8 cellular contexts compared by ENCODE assay signal in genomic region chr3:49839193-49839809, GRCh38. TPM values are rescaled to one million over a fixed set of nuclear protein-coding genes. Genes with fewer than 3 reads are reported as not detected.
A peak's percentile ranks its signal among the peaks of the same experiment; 100 is the strongest.
DNase-seq lines count a peak whose midpoint lies in the region; ATAC-seq and TF ChIP-seq lines count a peak whose summit lies in the region.

No MANE protein-coding gene starts in this region.

- no peaks in the 10 kb centered on the region for H3K4me1 ChIP-seq in CD8-positive, alpha-beta memory T cell (ENCODE audit: insufficient read depth, low read length)
- H3K4me1 ChIP-seq in Panc1 (ENCODE audit: control insufficient read depth, insufficient read depth, low read length), result no peaks in the 10 kb centered on the region

- H3K4me3 ChIP-seq in CD8-positive, alpha-beta memory T cell (ENCODE audit: low read length), result no peak overlapping the region
- no peak overlapping the region for H3K4me3 ChIP-seq in Panc1 (ENCODE audit: low read depth in 2 of 2, low read length in 2 of 2)

- H3K27me3 Mint-ChIP-seq in CD8-positive, alpha-beta memory T cell, result peaks cover 0 to 2% of the 10 kb centered on the region in 2 donors
- H3K27me3 Mint-ChIP-seq in natural killer cell (ENCODE audit: low read depth in 2 of 2), result no peaks in the 10 kb centered on the region

- peak; percentile 67 to 88 (median 72) for DNase-seq in CD8-positive, alpha-beta memory T cell
- DNase-seq in HS-5 (ENCODE audit: low read depth) (peak; percentile 28), Panc1 (ENCODE audit: low read depth, low spot score) (peak; percentile 47), activated T-cell treated with anti-CD3 and anti-CD28 coated beads for 48 hours (ENCODE audit: low read depth) (peak; percentile 66), natural killer cell (peak; percentile 72)
- peak; percentile 66 to 83 for DNase-seq in stimulated activated effector memory CD8-positive, alpha-beta T cell treated with anti-CD3 and anti-CD28 coated beads, Interleukin-12 subunit alpha, Interleukin-12 subunit beta, amount 100 ng/mL, for 72 hours (ENCODE audit: low spot score in 2 of 2)

- no peaks in the 10 kb centered on the region for H3K9me3 ChIP-seq in CD8-positive, alpha-beta memory T cell (ENCODE audit: low read length)
- no peaks in the 10 kb centered on the region for H3K9me3 ChIP-seq in Panc1 (ENCODE audit: control insufficient read depth, insufficient read depth, low read depth, low read length)

- POLR2A ChIA-PET in CD8-positive, alpha-beta memory T cell (lab: Charles Lee), result interaction anchor here (0.9 to 2.0 kb wide), 2 partner anchors 33 to 36 kb away, joined by 4 to 41 read pairs; partner anchors contain the start of gene INKA1
- POLR2A ChIA-PET in Panc1 (lab: Charles Lee), result no interaction called here

- no peak overlapping the region for H3K4me3 Mint-ChIP-seq in CD8-positive, alpha-beta memory T cell
- no peak overlapping the region for H3K4me3 Mint-ChIP-seq in natural killer cell
- H3K4me3 Mint-ChIP-seq in stimulated activated effector memory CD8-positive, alpha-beta T cell treated with anti-CD3 and anti-CD28 coated beads, Interleukin-12 subunit alpha, Interleukin-12 subunit beta, amount 100 ng/mL, for 72 hours, result no peak overlapping the region

- no peaks in the 10 kb centered on the region for H3K36me3 ChIP-seq in CD8-positive, alpha-beta memory T cell (ENCODE audit: insufficient read depth, low read length)
- no peaks in the 10 kb centered on the region for H3K36me3 ChIP-seq in Panc1 (ENCODE audit: control insufficient read depth, insufficient read depth, low read length)

- no peaks in the 10 kb centered on the region for H3K36me3 Mint-ChIP-seq in CD8-positive, alpha-beta memory T cell
- H3K36me3 Mint-ChIP-seq in natural killer cell, result no peaks in the 10 kb centered on the region
- peaks cover 26% of the 10 kb centered on the region for H3K36me3 Mint-ChIP-seq in stimulated activated effector memory CD8-positive, alpha-beta T cell treated with anti-CD3 and anti-CD28 coated beads, Interleukin-12 subunit alpha, Interleukin-12 subunit beta, amount 100 ng/mL, for 72 hours

- H3K27me3 ChIP-seq in CD8-positive, alpha-beta memory T cell (ENCODE audit: insufficient read depth, low read length, poor library complexity, severe bottlenecking), result no peaks in the 10 kb centered on the region
- no peaks in the 10 kb centered on the region for H3K27me3 ChIP-seq in Panc1 (ENCODE audit: control insufficient read depth, insufficient read depth, low read length)

- H3K27ac ChIP-seq in CD8-positive, alpha-beta memory T cell (ENCODE audit: low read depth, low read length), result no peak overlapping the region
- H3K27ac ChIP-seq in Panc1 (ENCODE audit: low read length), result no peak overlapping the region

- intact Hi-C loops in Panc1 (cut with micrococcal nuclease; ENCODE audit: unreplicated experiment) (loop anchor here (1.0 kb wide), 1 partner anchor 37 kb away; no protein-coding TSS in a partner anchor), natural killer cell (cut with micrococcal nuclease) (loop anchor here (1.0 to 5.0 kb wide), 4 partner anchors 37 to 300 kb away; no protein-coding TSS in a partner anchor)

- H3K4me1 Mint-ChIP-seq in CD8-positive, alpha-beta memory T cell, result peaks cover 0 to 4% (median 2%) of the 10 kb centered on the region in 3 donors
- no peaks in the 10 kb centered on the region for H3K4me1 Mint-ChIP-seq in natural killer cell
- no peaks in the 10 kb centered on the region for H3K4me1 Mint-ChIP-seq in stimulated activated effector memory CD8-positive, alpha-beta T cell treated with anti-CD3 and anti-CD28 coated beads, Interleukin-12 subunit alpha, Interleukin-12 subunit beta, amount 100 ng/mL, for 72 hours

- in situ Hi-C loops in Panc1 (cut with HindIII; ENCODE audit: low pct_unique_long_range_greater_than_20kb, low sequenced_read_pairs), result no loop called here

- no peaks in the 10 kb centered on the region for H3K9me3 Mint-ChIP-seq in CD8-positive, alpha-beta memory T cell
- no peaks in the 10 kb centered on the region for H3K9me3 Mint-ChIP-seq in natural killer cell
- no peaks in the 10 kb centered on the region for H3K9me3 Mint-ChIP-seq in stimulated activated effector memory CD8-positive, alpha-beta T cell treated with anti-CD3 and anti-CD28 coated beads, Interleukin-12 subunit alpha, Interleukin-12 subunit beta, amount 100 ng/mL, for 72 hours

- CTCF ChIA-PET in CD8-positive, alpha-beta memory T cell (lab: Charles Lee), result interaction anchor here (0.7 to 7.7 kb wide), 26 partner anchors 8 to 303 kb away, joined by 3 to 246 read pairs (median 5); partner anchors contain the start of genes AMIGO3, CDHR4, GMPPB and INKA1
- CTCF ChIA-PET in Panc1 (lab: Charles Lee), result interaction anchor here (0.5 to 3.1 kb wide), 6 partner anchors 11 to 138 kb away, joined by 3 to 19 read pairs (median 4); partner anchors contain the start of gene INKA1

- ATAC-seq in Panc1 (peak; percentile 86), esophagus mucosa (peak; percentile 84), natural killer cell (peak; percentile 89 to 99 (median 97)), GM21390 (IDR thresholded peaks at IDR 0.05; ENCODE audit: unreplicated experiment) (no peak)
- ATAC-seq in stimulated activated effector memory CD8-positive, alpha-beta T cell treated with anti-CD3 and anti-CD28 coated beads, Interleukin-12 subunit alpha, Interleukin-12 subunit beta, amount 100 ng/mL, for 72 hours, result peak; percentile 82

- no TSS peak for BruUV-seq in Panc1 (replicated peaks; lab: Mats Ljungman, UMichigan)

- TF ChIP-seq CTCF in Panc1 (IDR thresholded peaks at IDR 0.05), result peak; percentile 88
- peak; percentile 76 for TF ChIP-seq CTCF in natural killer cell (IDR thresholded peaks at IDR 0.05)

- no peak overlapping the region for H3K27ac Mint-ChIP-seq in CD8-positive, alpha-beta memory T cell
- no peak overlapping the region for H3K27ac Mint-ChIP-seq in natural killer cell
- no peak overlapping the region for H3K27ac Mint-ChIP-seq in stimulated activated effector memory CD8-positive, alpha-beta T cell treated with anti-CD3 and anti-CD28 coated beads, Interleukin-12 subunit alpha, Interleukin-12 subunit beta, amount 100 ng/mL, for 72 hours

RNA-seq across cellular contexts. Expression of gene TRAIP, which starts 17.1 kb away (rescaled TPM):
- total RNA-seq in CD8-positive, alpha-beta memory T cell, result 10 to 100 TPM; 21.9 to 22.9 TPM
- 1.9 TPM for polyA plus RNA-seq in CD8-positive, alpha-beta memory T cell
- 18.5 TPM for total RNA-seq in Panc1 (2021; ENCODE audit: unreplicated experiment)
- 8.2 TPM for polyA plus RNA-seq in Panc1 (2012; ENCODE audit: insufficient read length)
- 5.5 TPM for total RNA-seq in esophagus mucosa
- total RNA-seq in natural killer cell, result 1 to 10 TPM; 3.3 to 6.2 (median 4.0) TPM

RNA-seq across cellular contexts. Expression of gene UBA7, which starts 25.5 kb away (rescaled TPM):
- 10 to 100 TPM; 57.8 to 58.3 TPM for total RNA-seq in CD8-positive, alpha-beta memory T cell
- polyA plus RNA-seq in CD8-positive, alpha-beta memory T cell, result 40.7 TPM
- total RNA-seq in Panc1 (2021; ENCODE audit: unreplicated experiment), result 12.5 TPM
- 6.9 TPM for polyA plus RNA-seq in Panc1 (2012; ENCODE audit: insufficient read length)
- total RNA-seq in esophagus mucosa, result 15.3 TPM
- total RNA-seq in natural killer cell, result 100 to 1,000 TPM; 283 to 358 (median 336) TPM

RNA-seq across cellular contexts. Expression of gene CAMKV, which starts 30.4 kb away (rescaled TPM):
- under 1 TPM; 0.44 to 0.77 TPM for total RNA-seq in CD8-positive, alpha-beta memory T cell
- polyA plus RNA-seq in CD8-positive, alpha-beta memory T cell, result not detected
- total RNA-seq in Panc1 (2021; ENCODE audit: unreplicated experiment), result 0.85 TPM
- polyA plus RNA-seq in Panc1 (2012; ENCODE audit: insufficient read length), result not detected
- total RNA-seq in esophagus mucosa, result not detected
- total RNA-seq in natural killer cell, result not detected

RNA-seq across cellular contexts. Expression of gene INKA1, which starts 36.2 kb away (rescaled TPM):
- 1 to 10 TPM; 1.1 to 1.7 TPM for total RNA-seq in CD8-positive, alpha-beta memory T cell
- polyA plus RNA-seq in CD8-positive, alpha-beta memory T cell, result 1.1 TPM
- total RNA-seq in Panc1 (2021; ENCODE audit: unreplicated experiment), result 2.2 TPM
- polyA plus RNA-seq in Panc1 (2012; ENCODE audit: insufficient read length), result 2.8 TPM
- total RNA-seq in esophagus mucosa, result 14.2 TPM
- under 1 TPM in 2 of 3 donors, not detected in 1; 0.52 to 0.83 TPM for total RNA-seq in natural killer cell

RNA-seq across cellular contexts. Expression of gene CDHR4, which starts 39.6 kb away (rescaled TPM):
- not detected for total RNA-seq in CD8-positive, alpha-beta memory T cell
- polyA plus RNA-seq in CD8-positive, alpha-beta memory T cell, result not detected
- total RNA-seq in Panc1 (2021; ENCODE audit: unreplicated experiment) (not detected), esophagus mucosa (not detected), natural killer cell (under 1 TPM in 1 of 3 donors, not detected in 2; 0.30 TPM)
- 0.24 TPM for polyA plus RNA-seq in Panc1 (2012; ENCODE audit: insufficient read length)

Comparison
In these comparisons a context has a peak if more than half of its experiments do, and no peak if none do; other contexts are left out.
1. RNA of gene UBA7, which starts 25.5 kb away (total RNA-seq): 283 to 358 TPM in natural killer cell; 57.8 to 58.3 TPM in CD8-positive, alpha-beta memory T cell, 15.3 TPM in esophagus mucosa (single experiment) and 12.5 TPM in Panc1 (single experiment); every median in the first group is over 4 times any median in the second.
2. Peak in every context shown above with its lines, with median percentiles within 50 percentile points of each other: DNase-seq.